In genomic region chr22:37558815-37559214, GRCh38 we compare ENCODE assay signal across 23 cellular contexts. TPM values are rescaled to one million over a fixed set of nuclear protein-coding genes. Genes with fewer than 3 reads are reported as not detected.
A peak's percentile ranks its signal among the peaks of the same experiment; 100 is the strongest.
DNase-seq lines count a peak whose midpoint lies in the region; ATAC-seq and TF ChIP-seq lines count a peak whose summit lies in the region.
"Had no signal": no experiment of that assay in that cellular context is flagged by ENCODE, and none has a peak within 500 bp of the region (broad histone marks: within the 10 kb centered on the region; RNA-seq: fewer than 3 reads in every experiment).

No MANE protein-coding gene starts in this region.

- DNase-seq in right cardiac atrium (peak in 2 of 3 donors; percentile 8 to 23), Right ventricle myocardium superior (no peak), right lobe of liver (no peak), retina (peak; percentile 25), hippocampal formation (lab: John Stamatoyannopoulos, UW) (no peak), NCI-H2171 treated with DMSO at 0.1 percent for 48 hours (lab: John Stamatoyannopoulos, UW) (no peak), DMS53 treated with DMSO at 0.1 percent for 48 hours (lab: John Stamatoyannopoulos, UW; ENCODE audit: unreplicated experiment) (no peak)
- no peak for DNase-seq in activated CD4-positive, alpha-beta T cell treated with anti-CD3 and anti-CD28 coated beads for 36 hours
- DNase-seq: activated CD4-positive, alpha-beta memory T cell treated with anti-CD3 and anti-CD28 coated beads, Interleukin-2, amount 10 ng/mL, durations not matched to agents 7 days and 5 days; activated T-cell treated with anti-CD3 and anti-CD28 coated beads, Interleukin-2, amount 50 U/mL, for 48 hours; DMS79; esophagus squamous epithelium; NCI-H1105; SIG-M5; stimulated activated CD4-positive, alpha-beta T cell treated with anti-CD3 and anti-CD28 coated beads, Interleukin-4, amount 100 ng/mL, for 1 hour; WERI-Rb-1 had no signal

- no peak for TF ChIP-seq CTCF in right lobe of liver (IDR thresholded peaks at IDR 0.05)

- H3K9me3 ChIP-seq in right cardiac atrium (ENCODE audit: control insufficient read depth, low read length), result no peaks in the 10 kb centered on the region
- H3K9me3 ChIP-seq in right lobe of liver, result no peaks in the 10 kb centered on the region
- H3K9me3 ChIP-seq: esophagus squamous epithelium, ovary had no signal

- WGBS in right cardiac atrium, result 78% methylated on average over 7 of the region's 7 CpGs
- 22% methylated on average over 2 of the region's 7 CpGs for WGBS in right lobe of liver (ENCODE audit: insufficient coverage, low coverage, low lambda C conversion rate, missing lambda C conversion rate)

- peak overlapping the region; percentile 33 for H3K27ac ChIP-seq in right cardiac atrium (ENCODE audit: low read length)
- H3K27ac ChIP-seq in right lobe of liver, result peak overlapping the region; percentile 50 to 99 (median 95)
- H3K27ac ChIP-seq: WERI-Rb-1 had no signal

- POLR2A ChIA-PET in activated CD4-positive, alpha-beta T cell treated with anti-CD3 and anti-CD28 coated beads for 36 hours (lab: Charles Lee), result no interaction called here

- peaks cover 13% of the 10 kb centered on the region for H3K4me1 Mint-ChIP-seq in activated CD4-positive, alpha-beta T cell treated with anti-CD3 and anti-CD28 coated beads for 36 hours

- H3K4me1 ChIP-seq in right cardiac atrium (ENCODE audit: control insufficient read depth, insufficient read depth, low read length), result peaks cover 12% of the 10 kb centered on the region
- peaks cover 0 to 52% (median 27%) of the 10 kb centered on the region in 4 donors for H3K4me1 ChIP-seq in right lobe of liver

- no peaks in the 10 kb centered on the region for H3K27me3 ChIP-seq in right cardiac atrium (ENCODE audit: control insufficient read depth, insufficient read depth)
- no peaks in the 10 kb centered on the region for H3K27me3 ChIP-seq in right lobe of liver
- H3K27me3 ChIP-seq: ovary had no signal

- no peak for TF ChIP-seq POLR2A in right lobe of liver (IDR thresholded peaks at IDR 0.05)

- H3K27me3 Mint-ChIP-seq in activated CD4-positive, alpha-beta T cell treated with anti-CD3 and anti-CD28 coated beads for 36 hours, result peaks cover 48% of the 10 kb centered on the region

- no peaks in the 10 kb centered on the region for H3K36me3 ChIP-seq in right lobe of liver
- H3K36me3 ChIP-seq: esophagus squamous epithelium, ovary, WERI-Rb-1 had no signal

- intact Hi-C loops in right cardiac atrium (cut with DNase I), result no loop called here
- intact Hi-C loops in Right ventricle myocardium superior (cut with DNase I), result no loop called here
- intact Hi-C loops in right lobe of liver (cut with DNase I), result no loop called here
- intact Hi-C loops in activated CD4-positive, alpha-beta T cell treated with anti-CD3 and anti-CD28 coated beads for 36 hours (cut with DNase I, micrococcal nuclease), result no loop called here

- H3K9me3 Mint-ChIP-seq in activated CD4-positive, alpha-beta T cell treated with anti-CD3 and anti-CD28 coated beads for 36 hours (ENCODE audit: low read depth), result no peaks in the 10 kb centered on the region
- H3K9me3 Mint-ChIP-seq: activated CD4-positive, alpha-beta memory T cell treated with anti-CD3 and anti-CD28 coated beads, Interleukin-2, amount 10 ng/mL, durations not matched to agents 7 days and 5 days; activated naive CD4-positive, alpha-beta T cell treated with anti-CD3 and anti-CD28 coated beads, Interleukin-2, amount 50 U/mL, for 24 hours; GM23338; T-helper 1 cell treated with Interleukin-12 subunit alpha and Interleukin-12 subunit beta and Interleukin-4 antibody, amounts not matched to agents 30 μg/mL and 1 μg/mL, for 36 hours had no signal

- ATAC-seq in right cardiac atrium (no peak), Right ventricle myocardium superior (ENCODE audit: poor library complexity) (no peak), right lobe of liver (no peak)
- ATAC-seq in activated CD4-positive, alpha-beta T cell treated with anti-CD3 and anti-CD28 coated beads for 36 hours, result no peak
- ATAC-seq: GM23338 had no signal

- CTCF ChIA-PET in activated CD4-positive, alpha-beta T cell treated with anti-CD3 and anti-CD28 coated beads for 36 hours (lab: Charles Lee), result interaction anchor here (0.8 to 5.4 kb wide), 3 partner anchors 8 to 226 kb away, joined by 3 to 47 read pairs (median 6); no protein-coding TSS in a partner anchor

- H3K36me3 Mint-ChIP-seq in activated CD4-positive, alpha-beta T cell treated with anti-CD3 and anti-CD28 coated beads for 36 hours (ENCODE audit: low read depth), result no peaks in the 10 kb centered on the region
- H3K36me3 Mint-ChIP-seq: activated naive CD4-positive, alpha-beta T cell treated with anti-CD3 and anti-CD28 coated beads, Interleukin-2, amount 50 U/mL, for 24 hours had no signal

- H3K27ac Mint-ChIP-seq in activated CD4-positive, alpha-beta T cell treated with anti-CD3 and anti-CD28 coated beads for 36 hours, result no peak overlapping the region
- H3K27ac Mint-ChIP-seq: activated CD4-positive, alpha-beta memory T cell treated with anti-CD3 and anti-CD28 coated beads, Interleukin-2, amount 10 ng/mL, durations not matched to agents 7 days and 5 days; CD14-positive monocyte; GM23338; T-helper 1 cell treated with Interleukin-12 subunit alpha and Interleukin-12 subunit beta and Interleukin-4 antibody, amounts not matched to agents 30 μg/mL and 1 μg/mL, for 36 hours had no signal

- H3K4me3 ChIP-seq in right cardiac atrium (ENCODE audit: low read length) (no peak overlapping the region), right lobe of liver (no peak overlapping the region)
- H3K4me3 ChIP-seq: ovary had no signal

- H3K4me3 Mint-ChIP-seq in activated CD4-positive, alpha-beta T cell treated with anti-CD3 and anti-CD28 coated beads for 36 hours, result no peak overlapping the region
- H3K4me3 Mint-ChIP-seq: activated CD4-positive, alpha-beta memory T cell treated with anti-CD3 and anti-CD28 coated beads, Interleukin-2, amount 10 ng/mL, durations not matched to agents 7 days and 5 days had no signal

RNA-seq across cellular contexts. Expression of gene CDC42EP1, which starts 1.5 kb away (rescaled TPM):
- 10 to 100 TPM; 19.7 to 31.3 (median 21.7) TPM for total RNA-seq in right cardiac atrium
- polyA plus RNA-seq in right cardiac atrium, result 20.7 TPM
- total RNA-seq in Right ventricle myocardium superior, result 15.4 TPM
- total RNA-seq in right lobe of liver, result 100 to 1,000 TPM in 1 of 6 experiments, 10 to 100 TPM in 5; 29.2 to 117 (median 68.0) TPM
- under 1 TPM; 0.83 to 0.87 TPM for total RNA-seq in activated CD4-positive, alpha-beta T cell treated with anti-CD3 and anti-CD28 coated beads for 36 hours
- total RNA-seq: OCI-LY7 had no signal

RNA-seq across cellular contexts. Expression of gene LGALS2, which starts 21.1 kb away (rescaled TPM):
- total RNA-seq in right cardiac atrium (under 1 TPM in 1 of 4 donors, not detected in 3; 0.44 TPM), Right ventricle myocardium superior (not detected), right lobe of liver (under 1 TPM in 1 of 6 experiments, not detected in 5; 0.64 TPM)
- polyA plus RNA-seq in right cardiac atrium, result not detected
- not detected for total RNA-seq in activated CD4-positive, alpha-beta T cell treated with anti-CD3 and anti-CD28 coated beads for 36 hours
- total RNA-seq: activated CD4-positive, alpha-beta memory T cell treated with anti-CD3 and anti-CD28 coated beads, Interleukin-2, amount 10 ng/mL, durations not matched to agents 7 days and 5 days; esophagus squamous epithelium; GM23338 had no signal
- polyA plus RNA-seq: GM23338, keratinocyte had no signal

RNA-seq across cellular contexts. Expression of gene CARD10, which starts 39.6 kb away (rescaled TPM):
- total RNA-seq in right cardiac atrium (10 to 100 TPM in 2 of 4 donors, 1 to 10 TPM in 2; 6.6 to 11.4 (median 9.6) TPM), Right ventricle myocardium superior (8.3 TPM), right lobe of liver (10 to 100 TPM in 5 of 6 experiments, 1 to 10 TPM in 1; 9.0 to 27.8 (median 14.2) TPM)
- polyA plus RNA-seq in right cardiac atrium, result 8.3 TPM
- total RNA-seq in activated CD4-positive, alpha-beta T cell treated with anti-CD3 and anti-CD28 coated beads for 36 hours, result not detected
- polyA plus RNA-seq: CD14-positive monocyte had no signal

RNA-seq across cellular contexts. Expression of gene GGA1, which starts 49.8 kb away (rescaled TPM):
- total RNA-seq in right cardiac atrium (10 to 100 TPM; 23.3 to 29.0 (median 26.0) TPM), Right ventricle myocardium superior (22.3 TPM), right lobe of liver (10 to 100 TPM; 18.4 to 27.3 (median 24.1) TPM)
- 27.2 TPM for polyA plus RNA-seq in right cardiac atrium
- total RNA-seq in activated CD4-positive, alpha-beta T cell treated with anti-CD3 and anti-CD28 coated beads for 36 hours, result 10 to 100 TPM; 55.4 to 66.6 TPM

Comparison
In these comparisons a context has a peak if more than half of its experiments do, and no peak if none do; other contexts are left out.
1. DNase-seq: peak in right cardiac atrium (2 of 3) and retina (single experiment); none in Right ventricle myocardium superior (single experiment), right lobe of liver (0 of 3), hippocampal formation (0 of 2), NCI-H2171 treated with DMSO at 0.1 percent for 48 hours (single experiment), DMS53 treated with DMSO at 0.1 percent for 48 hours (single experiment) and activated CD4-positive, alpha-beta T cell treated with anti-CD3 and anti-CD28 coated beads for 36 hours (single experiment).